ENCODE assay signal across 33 cellular contexts in genomic region chr1:156589546-156589945, GRCh38. TPM values are rescaled to one million over a fixed set of nuclear protein-coding genes. Genes with fewer than 3 reads are reported as not detected.
"Had no signal": no experiment of that assay in that cellular context is flagged by ENCODE, and none has a peak within 500 bp of the region (broad histone marks: within the 10 kb centered on the region; RNA-seq: fewer than 3 reads in every experiment).

No MANE protein-coding gene starts in this region.

- FAIRE-seq: bronchial epithelial cell, TTC549 had no signal

- H3K9me3 ChIP-seq: ascending aorta had no signal

- H3K27me3 ChIP-seq: ascending aorta, cardiac muscle cell had no signal

- DNase-seq: activated B cell treated with CpG ODN at 0.5 μM for 24 hours; activated CD4-positive, alpha-beta memory T cell treated with anti-CD3 and anti-CD28 coated beads for 36 hours; activated CD4-positive, alpha-beta T cell treated with anti-CD3 and anti-CD28 coated beads for 4 hours; activated CD4-positive, alpha-beta T cell treated with anti-CD3 and anti-CD28 coated beads, Interleukin-2, amount 10 ng/mL, durations not matched to agents 24 days and 14 days; activated CD4-positive, alpha-beta T cell treated with anti-CD3 and anti-CD28 coated beads, Interleukin-2, amount 50 U/mL, for 1 hour; activated CD4-positive, alpha-beta T cell treated with anti-CD3 and anti-CD28 coated beads, Interleukin-2, amount 50 U/mL, for 4 hours; activated CD4-positive, CD25-positive, alpha-beta regulatory T cell treated with anti-CD3 and anti-CD28 coated beads, Interleukin-2, amount 50 U/mL, for 72 hours; activated CD8-positive, alpha-beta memory T cell treated with anti-CD3 and anti-CD28 coated beads, Interleukin-2, amount 50 U/mL, for 4 hours; activated CD8-positive, alpha-beta T cell treated with anti-CD3 and anti-CD28 coated beads for 36 hours; activated gamma-delta T cell; activated naive CD4-positive, alpha-beta T cell treated with anti-CD3 and anti-CD28 coated beads, Interleukin-2, amount 10 ng/mL, durations not matched to agents 7 days and 5 days; activated naive CD4-positive, alpha-beta T cell treated with Interleukin-2 at 50 U/mL for 16 hours; activated naive CD8-positive, alpha-beta T cell treated with anti-CD3 and anti-CD28 coated beads, Interleukin-2, amount 10 ng/mL, durations not matched to agents 7 days and 5 days; activated naive CD8-positive, alpha-beta T cell treated with anti-CD3 and anti-CD28 coated beads, Interleukin-2, amount 50 U/mL, for 24 hours; activated T-cell treated with anti-CD3 and anti-CD28 coated beads for 4 hours; activated T-cell treated with anti-CD3 and anti-CD28 coated beads, Interleukin-2, amount 50 U/mL, for 1 hour; activated T-cell treated with anti-CD3 and anti-CD28 coated beads, Interleukin-2, amount 50 U/mL, for 4 hours; activated T-cell treated with anti-CD3 and anti-CD28 coated beads, Interleukin-2, amount 50 U/mL, for 72 hours; amygdala; anterior cingulate cortex; caudate nucleus; cerebellar nuclear complex; T-cell; T-helper 2 cell; T-helper 9 cell had no signal

- H3K27ac ChIP-seq: ascending aorta, cardiac muscle cell, VCaP had no signal

- H3K4me3 ChIP-seq: ascending aorta, cardiac muscle cell had no signal

RNA-seq across cellular contexts. Expression of gene TTC24, which starts 10.0 kb away (rescaled TPM):
- total RNA-seq: ascending aorta, bronchial epithelial cell had no signal
- polyA plus RNA-seq: cardiac muscle cell had no signal

RNA-seq across cellular contexts. Expression of gene IQGAP3, which starts 17.2 kb away (rescaled TPM):
- total RNA-seq: ascending aorta had no signal

RNA-seq across cellular contexts. Expression of gene HAPLN2, which starts 29.7 kb away (rescaled TPM):
- total RNA-seq: activated B cell treated with CpG ODN at 0.5 μM for 24 hours; activated CD4-positive, alpha-beta T cell treated with anti-CD3 and anti-CD28 coated beads, Interleukin-2, amount 10 ng/mL, durations not matched to agents 24 days and 14 days; activated CD8-positive, alpha-beta memory T cell treated with anti-CD3 and anti-CD28 coated beads for 36 hours; activated CD8-positive, alpha-beta T cell treated with anti-CD3 and anti-CD28 coated beads for 36 hours; activated T-cell treated with anti-CD3 and anti-CD28 coated beads, Interleukin-2, amount 50 U/mL, for 4 hours; activated T-helper 1 cell treated with anti-CD3 and anti-CD28 coated beads, Interleukin-12 subunit alpha, Interleukin-12 subunit beta, Interleukin-2, Interleukin-4 antibody, amounts not matched to agents 30 ng/mL and 10 ng/mL and 1 ng/mL, durations not matched to agents 14 hours and 24 hours and 36 hours; T-helper 1 cell treated with Interleukin-12 subunit alpha and Interleukin-12 subunit beta and Interleukin-4 antibody, amounts not matched to agents 30 ng/mL and 1 ng/mL, for 36 hours had no signal
